ENCODE assay signal across 20 cellular contexts in genomic region chr5:25064306-25064705, GRCh38.
DNase-seq lines count a peak whose midpoint lies in the region; ATAC-seq and TF ChIP-seq lines count a peak whose summit lies in the region.
"Had no signal": no experiment of that assay in that cellular context is flagged by ENCODE, and none has a peak within 500 bp of the region (broad histone marks: within the 10 kb centered on the region; RNA-seq: fewer than 3 reads in every experiment).

No MANE protein-coding gene starts in this region.

- 0% methylated on average over 5 of the region's 5 CpGs for WGBS in SK-N-SH (ENCODE audit: low lambda C conversion rate)

- CTCF ChIA-PET in SK-N-SH (lab: Yijun Ruan, JAX), result no interaction called here

- H3K4me1 Mint-ChIP-seq in nephron, result peaks cover 6% of the 10 kb centered on the region

- no peak overlapping the region for H3K27ac ChIP-seq in SK-N-SH (ENCODE audit: low read depth in 2 of 2, low read length in 1 of 2)
- H3K27ac ChIP-seq: BLaER1 treated with 17β-estradiol and CSF1 and Interleukin-3, amounts not matched to agents 10 nM and 100 nM; C4-2B had no signal

- no peak for ATAC-seq in GM19467 (IDR thresholded peaks at IDR 0.05; ENCODE audit: unreplicated experiment)
- ATAC-seq: CD8-positive, alpha-beta T cell; GM12878 had no signal

- H3K27me3 ChIP-seq in MG63 (no peaks in the 10 kb centered on the region), SK-N-SH (ENCODE audit: insufficient read depth) (no peaks in the 10 kb centered on the region)
- H3K27me3 ChIP-seq: BLaER1 treated with 17β-estradiol and CSF1 and Interleukin-3, amounts not matched to agents 10 nM and 100 nM had no signal

- no peak for TF ChIP-seq CTCF in nephron (IDR thresholded peaks at IDR 0.05; ENCODE audit: unreplicated experiment in 3 of 3)
- no peak for TF ChIP-seq CTCF in SK-N-SH (IDR thresholded peaks at IDR 0.05)

- DNase-seq in HT1080 (ENCODE audit: low read depth) (peak; percentile 4), MG63 (peak; percentile 5), glomerular visceral epithelial cell (ENCODE audit: extremely low spot score) (peak; percentile 76), SK-N-SH (no peak), NCI-H146 (lab: John Stamatoyannopoulos, UW) (no peak), NCI-H748 (lab: John Stamatoyannopoulos, UW; ENCODE audit: unreplicated experiment) (no peak)
- DNase-seq: 8988T; ACHN; Caco-2; Calu3; CD4-positive, alpha-beta T cell; CD8-positive, alpha-beta T cell; DMS79 treated with DMSO at 0.1 percent for 48 hours; EL; GDM1 had no signal

- no peaks in the 10 kb centered on the region for H3F3A ChIP-seq in SK-N-SH (replicated peaks; ENCODE audit: insufficient read depth)

- no peaks in the 10 kb centered on the region for H3K27me3 Mint-ChIP-seq in nephron (ENCODE audit: low read depth)
- H3K27me3 Mint-ChIP-seq: CD4-positive, alpha-beta T cell had no signal

- H3K36me3 Mint-ChIP-seq in nephron (ENCODE audit: low read depth), result no peaks in the 10 kb centered on the region
- H3K36me3 Mint-ChIP-seq: CD8-positive, alpha-beta T cell had no signal

- no peaks in the 10 kb centered on the region for H3K79me2 ChIP-seq in SK-N-SH (ENCODE audit: insufficient read depth)

- H3K36me3 ChIP-seq in MG63, result no peaks in the 10 kb centered on the region
- H3K36me3 ChIP-seq in SK-N-SH (replicated peaks in 1 of 2; ENCODE audit: control insufficient read depth in 1 of 2, insufficient read depth in 2 of 2, low read length in 1 of 2), result no peaks in the 10 kb centered on the region
- H3K36me3 ChIP-seq: BLaER1 treated with 17β-estradiol and CSF1 and Interleukin-3, amounts not matched to agents 10 nM and 100 nM had no signal

- POLR2A ChIA-PET in SK-N-SH (lab: Yijun Ruan, JAX), result no interaction called here

- H3K4me3 ChIP-seq in MG63, result no peak overlapping the region
- no peak overlapping the region for H3K4me3 ChIP-seq in SK-N-SH (ENCODE audit: low read depth in 2 of 2, low read length in 1 of 2)
- H3K4me3 ChIP-seq: BLaER1 treated with 17β-estradiol and CSF1 and Interleukin-3, amounts not matched to agents 10 nM and 100 nM; GM12878 had no signal

- no peaks in the 10 kb centered on the region for H3K4me1 ChIP-seq in SK-N-SH (ENCODE audit: control insufficient read depth in 1 of 2, insufficient read depth in 2 of 2, low read depth in 1 of 2, low read length in 1 of 2)
- H3K4me1 ChIP-seq: BLaER1 treated with 17β-estradiol and CSF1 and Interleukin-3, amounts not matched to agents 10 nM and 100 nM; Caco-2 had no signal

- no peak overlapping the region for H3K4me3 Mint-ChIP-seq in nephron
- H3K4me3 Mint-ChIP-seq: CD4-positive, alpha-beta T cell; CD8-positive, alpha-beta T cell had no signal

- no peaks in the 10 kb centered on the region for H3K9me3 ChIP-seq in MG63
- no peaks in the 10 kb centered on the region for H3K9me3 ChIP-seq in SK-N-SH
- H3K9me3 ChIP-seq: BLaER1 treated with 17β-estradiol and CSF1 and Interleukin-3, amounts not matched to agents 10 nM and 100 nM; Caco-2 had no signal

- H3K9ac ChIP-seq in SK-N-SH, result no peak overlapping the region
- H3K9ac ChIP-seq: BLaER1 treated with 17β-estradiol and CSF1 and Interleukin-3, amounts not matched to agents 10 nM and 100 nM had no signal

- H3K27ac Mint-ChIP-seq in nephron, result peak overlapping the region in 2 of 3 experiments; percentile 68 to 96
- H3K27ac Mint-ChIP-seq: CD4-positive, alpha-beta T cell; CD8-positive, alpha-beta T cell had no signal

- H3K9me2 ChIP-seq in SK-N-SH, result no peaks in the 10 kb centered on the region

- H4K20me1 ChIP-seq in SK-N-SH (ENCODE audit: insufficient read depth), result no peaks in the 10 kb centered on the region
- H4K20me1 ChIP-seq: BLaER1 treated with 17β-estradiol and CSF1 and Interleukin-3, amounts not matched to agents 10 nM and 100 nM had no signal

- H2AFZ ChIP-seq in SK-N-SH (ENCODE audit: low read depth), result no peak overlapping the region

- no peak overlapping the region for H3K4me2 ChIP-seq in SK-N-SH
- H3K4me2 ChIP-seq: BLaER1 treated with 17β-estradiol and CSF1 and Interleukin-3, amounts not matched to agents 10 nM and 100 nM had no signal

- no peak for TF ChIP-seq RAD21 in SK-N-SH (IDR thresholded peaks at IDR 0.05; ENCODE audit: low read length)

- H3K9me3 Mint-ChIP-seq in nephron, result no peaks in the 10 kb centered on the region

- no peak for TF ChIP-seq EP300 in SK-N-SH (IDR thresholded peaks at IDR 0.05; ENCODE audit: borderline replicate concordance in 1 of 2, low read depth in 1 of 2, low read length in 1 of 2)

TF ChIP-seq in SK-N-SH, 30 proteins besides CTCF, POLR2A, EP300 and RAD21:
- no peak for TF ChIP-seq FOSL2 (IDR thresholded peaks at IDR 0.05; ENCODE audit: borderline replicate concordance, low read depth)
- TF ChIP-seq ELF1 (IDR thresholded peaks at IDR 0.05), result no peak
- no peak for TF ChIP-seq NRF1 (IDR thresholded peaks at IDR 0.05; ENCODE audit: low read depth, low read length)
- no peak for TF ChIP-seq ZBTB33 (IDR thresholded peaks at IDR 0.05; ENCODE audit: borderline replicate concordance, low read depth)
- TF ChIP-seq IRF3 (IDR thresholded peaks at IDR 0.05; ENCODE audit: low read depth, low read length), result no peak
- TF ChIP-seq SIN3A (IDR thresholded peaks at IDR 0.05; ENCODE audit: borderline replicate concordance, low read depth, low read length), result no peak
- TF ChIP-seq PBX3 (IDR thresholded peaks at IDR 0.05), result no peak
- no peak for TF ChIP-seq SMC3 (IDR thresholded peaks at IDR 0.05; ENCODE audit: low read depth, low read length)
- no peak for TF ChIP-seq TCF12 (IDR thresholded peaks at IDR 0.05)
- TF ChIP-seq EZH2phosphoT487 (IDR thresholded peaks at IDR 0.05; ENCODE audit: borderline replicate concordance, low read depth), result no peak
- TF ChIP-seq REST (IDR thresholded peaks at IDR 0.05; ENCODE audit: low read depth, low read length), result no peak

Comparison
In these comparisons a context has a peak if more than half of its experiments do, and no peak if none do; other contexts are left out.
1. DNase-seq: peak in HT1080 (single experiment), MG63 (single experiment) and glomerular visceral epithelial cell (single experiment); none in SK-N-SH (single experiment), NCI-H146 (single experiment) and NCI-H748 (single experiment).